1 cellular context compared by ENCODE assay signal in genomic region chr22:32378703-32379272, GRCh38.
A peak's percentile ranks its signal among the peaks of the same experiment; 100 is the strongest.
TF ChIP-seq lines count a peak whose summit lies in the region.

No MANE protein-coding gene starts in this region.

TF ChIP-seq in K562, 482 proteins besides CTCF, POLR2A, EP300 and RAD21:
- no peak for TF ChIP-seq HDAC3 (IDR thresholded peaks at IDR 0.05; ENCODE audit: borderline replicate concordance, partially characterized antibody)
- no peak for TF ChIP-seq MGA (IDR thresholded peaks at IDR 0.05)
- TF ChIP-seq MAZ (CRISPR knock-in tag; conservative IDR thresholded peaks at IDR 0.05 in 1 of 2, IDR thresholded peaks at IDR 0.05 in 1 of 2), result peak in 1 of 2 experiments; percentile 45; a peak in 1 of 4 replicates
- TF ChIP-seq ZNF609 (CRISPR knock-in tag; IDR thresholded peaks at IDR 0.05; ENCODE audit: borderline replicate concordance), result no peak
- peak; percentile 74 for TF ChIP-seq SMC3 (conservative IDR thresholded peaks at IDR 0.05; ENCODE audit: insufficient read depth, low read depth, low read length)
- TF ChIP-seq MEIS2 (IDR thresholded peaks at IDR 0.05; ENCODE audit: partially characterized antibody), result no peak
- TF ChIP-seq ESRRA (IDR thresholded peaks at IDR 0.05; ENCODE audit: borderline replicate concordance, low read depth), result peak; percentile 70; the same call in 1 of the 2 replicates
- peak in 1 of 2 experiments; percentile 59; a peak in 1 of 4 replicates for TF ChIP-seq RCOR1 (IDR thresholded peaks at IDR 0.05; ENCODE audit: borderline replicate concordance in 1 of 2, low read depth in 2 of 2, low read length in 2 of 2)
- peak; percentile 65 for TF ChIP-seq PRDM10 (IDR thresholded peaks at IDR 0.05; ENCODE audit: partially characterized antibody)
- TF ChIP-seq EP400 (IDR thresholded peaks at IDR 0.05), result no peak
- peak; percentile 36 for TF ChIP-seq NFIC (IDR thresholded peaks at IDR 0.05)
- TF ChIP-seq CTCFL (IDR thresholded peaks at IDR 0.05; ENCODE audit: borderline replicate concordance, insufficient read depth, low read depth, low read length, poor library complexity, severe bottlenecking), result peak; percentile 87
- no peak for TF ChIP-seq OTX1 (CRISPR knock-in tag; IDR thresholded peaks at IDR 0.05)
- peak; percentile 23; the same call in 1 of the 2 replicates for TF ChIP-seq KLF16 (IDR thresholded peaks at IDR 0.05)
- TF ChIP-seq CTBP1 (IDR thresholded peaks at IDR 0.05; ENCODE audit: borderline replicate concordance), result peak; percentile 24; the same call in 1 of the 2 replicates
